Comparison of ENCODE assay signal across 8 cellular contexts in genomic region chr5:139635191-139635590, GRCh38. TPM values are rescaled to one million over a fixed set of nuclear protein-coding genes. Genes with fewer than 3 reads are reported as not detected.
DNase-seq lines count a peak whose midpoint lies in the region; ATAC-seq and TF ChIP-seq lines count a peak whose summit lies in the region.

No MANE protein-coding gene starts in this region.

- no peaks in the 10 kb centered on the region for H3K36me3 Mint-ChIP-seq in activated naive CD4-positive, alpha-beta T cell treated with anti-CD3 and anti-CD28 coated beads, Interleukin-2, amount 50 U/mL, for 72 hours
- H3K36me3 Mint-ChIP-seq in activated naive CD8-positive, alpha-beta T cell: no peaks in the 10 kb centered on the region

- H3K27ac ChIP-seq in transverse colon: peak overlapping the region; percentile 86 to 96 (median 91)
- no peak overlapping the region for H3K27ac ChIP-seq in Karpas-422 (ENCODE audit: low read length)

- H3K27ac Mint-ChIP-seq in activated naive CD4-positive, alpha-beta T cell treated with anti-CD3 and anti-CD28 coated beads, Interleukin-2, amount 50 U/mL, for 72 hours: peak overlapping the region; percentile 87 to 91
- peak overlapping the region; percentile 46 for H3K27ac Mint-ChIP-seq in activated naive CD8-positive, alpha-beta T cell

- H3K36me3 ChIP-seq in transverse colon (no peaks in the 10 kb centered on the region), Karpas-422 (ENCODE audit: insufficient read depth, low read length) (no peaks in the 10 kb centered on the region)

- H4K20me1 ChIP-seq in Karpas-422 (ENCODE audit: insufficient read depth, low read depth, low read length): peaks cover 60% of the 10 kb centered on the region

- no peak for TF ChIP-seq POLR2A in transverse colon (IDR thresholded peaks at IDR 0.05)

- no peak overlapping the region for H3K9ac ChIP-seq in Karpas-422 (ENCODE audit: low read length)

- no peak for TF ChIP-seq CTCF in transverse colon (IDR thresholded peaks at IDR 0.05)

- H3K4me3 ChIP-seq in transverse colon (no peak overlapping the region), Karpas-422 (ENCODE audit: low read length) (no peak overlapping the region)

- WGBS in transverse colon (ENCODE audit: low coverage in 1 of 2), 2 donors: 50 to 67% methylated on average over 1 of the region's 1 CpG

- no peak overlapping the region for H3K4me3 Mint-ChIP-seq in activated naive CD8-positive, alpha-beta T cell

- H2AFZ ChIP-seq in Karpas-422 (ENCODE audit: low read length): no peak overlapping the region

- H3K9me3 Mint-ChIP-seq in activated naive CD4-positive, alpha-beta T cell treated with anti-CD3 and anti-CD28 coated beads, Interleukin-2, amount 50 U/mL, for 72 hours: no peaks in the 10 kb centered on the region
- no peaks in the 10 kb centered on the region for H3K9me3 Mint-ChIP-seq in activated naive CD8-positive, alpha-beta T cell (ENCODE audit: low read depth)

- peaks cover 40% of the 10 kb centered on the region for H3K4me1 Mint-ChIP-seq in activated naive CD8-positive, alpha-beta T cell (ENCODE audit: low read depth)

- in situ Hi-C loops in transverse colon (cut with MboI; ENCODE audit: low pct_ligation_motif_present in 1 of 4, low pct_unique_long_range_greater_than_20kb in 1 of 4, low sequenced_read_pairs in 3 of 4): loop anchor here in 2 of 4 donors (10.0 to 25.0 kb wide), 2 partner anchors 60 to 127 kb away; no protein-coding TSS in a partner anchor

- H3K9me3 ChIP-seq in transverse colon (no peaks in the 10 kb centered on the region), Karpas-422 (ENCODE audit: low read length) (no peaks in the 10 kb centered on the region)

- H3K27me3 ChIP-seq in transverse colon (no peaks in the 10 kb centered on the region), Karpas-422 (ENCODE audit: low read length) (no peaks in the 10 kb centered on the region; the same call in 1 of the 2 replicates)

- H3K4me2 ChIP-seq in Karpas-422 (ENCODE audit: low read depth, low read length, poor library complexity, severe bottlenecking): no peak overlapping the region

- intact Hi-C loops in transverse colon (cut with DNase I; ENCODE audit: low total_unique reads): loop anchor here (5.0 kb wide), 1 partner anchor 112 kb away; no protein-coding TSS in a partner anchor

- H3K4me1 ChIP-seq in transverse colon (peaks cover 29 to 49% (median 42%) of the 10 kb centered on the region in 4 donors), Karpas-422 (ENCODE audit: low read length) (peaks cover 46% of the 10 kb centered on the region)

- no peaks in the 10 kb centered on the region for H3K27me3 Mint-ChIP-seq in activated naive CD8-positive, alpha-beta T cell

- no peaks in the 10 kb centered on the region for H3K9me2 ChIP-seq in Karpas-422 (replicated peaks; ENCODE audit: insufficient read depth, low read length)

- no peak for ATAC-seq in activated naive CD4-positive, alpha-beta T cell treated with anti-CD3 and anti-CD28 coated beads, Interleukin-2, amount 50 U/mL, for 72 hours

- DNase-seq in activated naive CD4-positive, alpha-beta T cell treated with anti-CD3 and anti-CD28 coated beads, Interleukin-2, amount 50 U/mL, for 72 hours (ENCODE audit: low spot score in 2 of 2): no peak
- no peak for DNase-seq in activated naive CD4-positive, alpha-beta T cell treated with Interleukin-2 at 50 U/mL for 16 hours
- DNase-seq in mesenteric fat pad (ENCODE audit: low spot score) (peak; percentile 76), transverse colon (no peak), germinal center (ENCODE audit: low spot score) (no peak), Karpas-422 (no peak)
- DNase-seq in activated CD4-positive, alpha-beta T cell treated with anti-CD3 and anti-CD28 coated beads for 4 hours: no peak

- no peak for TF ChIP-seq EP300 in transverse colon (IDR thresholded peaks at IDR 0.05; ENCODE audit: low read depth)

- H3K79me2 ChIP-seq in Karpas-422 (ENCODE audit: low read length): no peaks in the 10 kb centered on the region

RNA-seq across cellular contexts. Expression of gene CXXC5, which starts 13.0 kb away (rescaled TPM):
- total RNA-seq in activated naive CD4-positive, alpha-beta T cell treated with anti-CD3 and anti-CD28 coated beads, Interleukin-2, amount 50 U/mL, for 72 hours: 1 to 10 TPM; 1.8 to 3.5 TPM
- 33.0 TPM for total RNA-seq in mesenteric fat pad
- total RNA-seq in transverse colon: 10 to 100 TPM; 26.5 to 50.7 (median 36.2) TPM
- 2.8 and 2.9 TPM in 2 replicates for total RNA-seq in Karpas-422 (2014; rRNA removed; shearing (Covaris generic); ENCODE audit: low replicate concordance)
